In genomic region chr3:148681080-148681479, GRCh38 we compare ENCODE assay signal across 29 cellular contexts. TPM values are rescaled to one million over a fixed set of nuclear protein-coding genes. Genes with fewer than 3 reads are reported as not detected.
DNase-seq lines count a peak whose midpoint lies in the region; ATAC-seq and TF ChIP-seq lines count a peak whose summit lies in the region.
"Had no signal": no experiment of that assay in that cellular context is flagged by ENCODE, and none has a peak within 500 bp of the region (broad histone marks: within the 10 kb centered on the region; RNA-seq: fewer than 3 reads in every experiment).

No MANE protein-coding gene starts in this region.

- H3K27me3 ChIP-seq in adipocyte (replicated peaks; ENCODE audit: control insufficient read depth, insufficient read depth, low read length): no peaks in the 10 kb centered on the region
- no peaks in the 10 kb centered on the region for H3K27me3 ChIP-seq in foreskin keratinocyte
- H3K27me3 ChIP-seq: body of pancreas, right atrium auricular region, testis, uterus had no signal

- no peak overlapping the region for H3K9ac ChIP-seq in adipocyte (ENCODE audit: low read length)

- H3K27ac ChIP-seq in foreskin keratinocyte: no peak overlapping the region
- H3K27ac ChIP-seq: body of pancreas, right atrium auricular region, testis, uterus had no signal

- peak; percentile 91 for DNase-seq in DMS53 (lab: John Stamatoyannopoulos, UW)
- DNase-seq in HT1080 (ENCODE audit: low read depth): peak; percentile 77
- DNase-seq in adipocyte (ENCODE audit: low read depth): peak; percentile 27
- peak; percentile 11 to 43 for DNase-seq in foreskin keratinocyte
- DNase-seq in SKM-1 treated with dmso at 0.1 percent for 144 hours (lab: John Stamatoyannopoulos, UW; ENCODE audit: unreplicated experiment): no peak
- no peak for DNase-seq in NCI-H748 (lab: John Stamatoyannopoulos, UW; ENCODE audit: unreplicated experiment)
- no peak for DNase-seq in dermis blood vessel endothelial cell
- no peak for DNase-seq in Ammon's horn (ENCODE audit: low spot score)
- DNase-seq: activated gamma-delta T cell; activated T-cell treated with anti-CD3 and anti-CD28 coated beads, Interleukin-2, amount 50 U/mL, for 1 hour; body of pancreas; CD4-positive, CD25-positive, alpha-beta regulatory T cell; effector CD4-positive, alpha-beta T cell; erythroblast; islet precursor cell; Kasumi-1; left ventricle myocardium superior; midbrain; natural killer cell; NCI-H1048; NCI-H187 treated with DMSO at 0.1 percent for 48 hours; NCI-H2227 treated with DMSO at 0.1 percent for 48 hours; NCI-H774; stimulated activated naive CD4-positive, alpha-beta T cell treated with Interleukin-2 at 50 U/mL for 16 hours; testis; uterus had no signal

- H3K4me3 ChIP-seq in adipocyte (ENCODE audit: low read length): no peak overlapping the region
- H3K4me3 ChIP-seq: body of pancreas, right atrium auricular region, testis, uterus had no signal

- no peak for TF ChIP-seq CTCF in foreskin keratinocyte (conservative IDR thresholded peaks at IDR 0.05)

- ATAC-seq in foreskin keratinocyte: peak; percentile 51
- ATAC-seq: body of pancreas, left ventricle myocardium superior, natural killer cell, Right ventricle myocardium inferior had no signal

- no peaks in the 10 kb centered on the region for H3K36me3 ChIP-seq in adipocyte (ENCODE audit: control insufficient read depth, insufficient read depth, low read length, severe bottlenecking)
- H3K36me3 ChIP-seq: right atrium auricular region, uterus had no signal

- no peaks in the 10 kb centered on the region for H3K4me1 ChIP-seq in adipocyte (ENCODE audit: control insufficient read depth, insufficient read depth, low read length)
- no peaks in the 10 kb centered on the region for H3K4me1 ChIP-seq in foreskin keratinocyte
- H3K4me1 ChIP-seq: right atrium auricular region, testis, uterus had no signal

- no peaks in the 10 kb centered on the region for H3K9me3 ChIP-seq in adipocyte (ENCODE audit: control insufficient read depth, low read length)
- H3K9me3 ChIP-seq: body of pancreas, right atrium auricular region, testis, uterus had no signal

RNA-seq across cellular contexts. Expression of gene AGTR1, which starts 16.6 kb away (rescaled TPM):
- 0.07 TPM in 1 of 2 replicates, not detected in the other for total RNA-seq in HT1080 (2014; rRNA removed; shearing (Covaris generic))
- polyA plus RNA-seq in HT1080 (2015; cell fraction: cytosol; rRNA removed): not detected in 2 replicates
- not detected in 2 replicates for polyA plus RNA-seq in HT1080 (2015; cell fraction: nucleus; rRNA removed)
- total RNA-seq in foreskin keratinocyte (not detected in 2 replicates), dermis blood vessel endothelial cell (under 0.01 TPM in 1 of 2 replicates, not detected in the other)
- polyA plus RNA-seq in foreskin keratinocyte: not detected in 2 replicates
- total RNA-seq: CD4-positive, CD25-positive, alpha-beta regulatory T cell; G401; natural killer cell had no signal
- polyA plus RNA-seq: CD4-positive, CD25-positive, alpha-beta regulatory T cell had no signal

Comparison
In these comparisons a context has a peak if more than half of its experiments do, and no peak if none do; other contexts are left out.
1. DNase-seq: peak in DMS53 (single experiment), HT1080 (single experiment), adipocyte (single experiment) and foreskin keratinocyte (2 of 2); none in SKM-1 treated with dmso at 0.1 percent for 144 hours (single experiment), NCI-H748 (single experiment), dermis blood vessel endothelial cell (single experiment) and Ammon's horn (single experiment).